ENCODE assay signal across 8 cellular contexts in the genomic region with DNA sequence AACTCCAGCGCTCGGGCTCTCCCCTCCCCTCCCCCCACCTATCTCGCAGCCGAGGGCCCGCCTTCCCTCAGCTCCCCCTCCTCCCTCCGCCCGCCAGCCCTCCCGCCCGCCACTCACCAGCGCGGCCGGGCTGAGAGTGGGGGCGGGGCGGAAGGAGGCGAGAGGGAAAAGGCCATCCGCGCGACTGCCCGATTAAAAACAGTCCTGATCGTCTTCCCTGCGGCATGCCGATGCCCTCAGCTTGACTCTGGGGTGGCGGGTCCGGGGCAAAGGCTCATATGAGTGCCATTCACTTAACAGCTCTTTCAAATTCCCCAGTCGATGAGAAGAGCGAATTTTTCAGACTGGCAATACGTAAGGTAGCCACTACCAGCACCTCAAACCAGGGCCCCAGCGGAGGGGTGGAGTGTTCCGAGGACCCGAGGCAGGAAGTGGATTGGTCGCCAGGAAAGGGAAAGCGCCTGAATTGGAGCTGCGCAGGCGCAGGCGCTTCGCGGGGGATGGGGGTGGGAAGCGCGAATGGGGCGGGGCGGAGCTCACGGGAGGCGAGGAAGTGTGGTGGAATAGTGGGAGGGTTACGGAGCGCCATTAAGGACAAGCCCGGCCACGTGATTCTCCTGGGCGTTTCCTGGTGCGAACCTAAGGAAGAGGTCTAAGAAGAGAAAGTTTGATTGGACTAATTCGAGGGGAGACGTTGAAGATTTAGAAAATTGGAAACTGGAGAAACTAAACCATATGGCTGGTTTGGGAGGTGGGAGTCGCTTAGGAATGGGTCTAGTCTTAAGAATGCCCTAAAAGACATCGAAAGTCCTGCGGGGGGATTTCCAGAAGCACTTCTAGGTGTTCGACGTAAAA. TPM values are rescaled to one million over a fixed set of nuclear protein-coding genes. Genes with fewer than 3 reads are reported as not detected.
DNase-seq lines count a peak whose midpoint lies in the region; ATAC-seq and TF ChIP-seq lines count a peak whose summit lies in the region.

A gene with protein sequence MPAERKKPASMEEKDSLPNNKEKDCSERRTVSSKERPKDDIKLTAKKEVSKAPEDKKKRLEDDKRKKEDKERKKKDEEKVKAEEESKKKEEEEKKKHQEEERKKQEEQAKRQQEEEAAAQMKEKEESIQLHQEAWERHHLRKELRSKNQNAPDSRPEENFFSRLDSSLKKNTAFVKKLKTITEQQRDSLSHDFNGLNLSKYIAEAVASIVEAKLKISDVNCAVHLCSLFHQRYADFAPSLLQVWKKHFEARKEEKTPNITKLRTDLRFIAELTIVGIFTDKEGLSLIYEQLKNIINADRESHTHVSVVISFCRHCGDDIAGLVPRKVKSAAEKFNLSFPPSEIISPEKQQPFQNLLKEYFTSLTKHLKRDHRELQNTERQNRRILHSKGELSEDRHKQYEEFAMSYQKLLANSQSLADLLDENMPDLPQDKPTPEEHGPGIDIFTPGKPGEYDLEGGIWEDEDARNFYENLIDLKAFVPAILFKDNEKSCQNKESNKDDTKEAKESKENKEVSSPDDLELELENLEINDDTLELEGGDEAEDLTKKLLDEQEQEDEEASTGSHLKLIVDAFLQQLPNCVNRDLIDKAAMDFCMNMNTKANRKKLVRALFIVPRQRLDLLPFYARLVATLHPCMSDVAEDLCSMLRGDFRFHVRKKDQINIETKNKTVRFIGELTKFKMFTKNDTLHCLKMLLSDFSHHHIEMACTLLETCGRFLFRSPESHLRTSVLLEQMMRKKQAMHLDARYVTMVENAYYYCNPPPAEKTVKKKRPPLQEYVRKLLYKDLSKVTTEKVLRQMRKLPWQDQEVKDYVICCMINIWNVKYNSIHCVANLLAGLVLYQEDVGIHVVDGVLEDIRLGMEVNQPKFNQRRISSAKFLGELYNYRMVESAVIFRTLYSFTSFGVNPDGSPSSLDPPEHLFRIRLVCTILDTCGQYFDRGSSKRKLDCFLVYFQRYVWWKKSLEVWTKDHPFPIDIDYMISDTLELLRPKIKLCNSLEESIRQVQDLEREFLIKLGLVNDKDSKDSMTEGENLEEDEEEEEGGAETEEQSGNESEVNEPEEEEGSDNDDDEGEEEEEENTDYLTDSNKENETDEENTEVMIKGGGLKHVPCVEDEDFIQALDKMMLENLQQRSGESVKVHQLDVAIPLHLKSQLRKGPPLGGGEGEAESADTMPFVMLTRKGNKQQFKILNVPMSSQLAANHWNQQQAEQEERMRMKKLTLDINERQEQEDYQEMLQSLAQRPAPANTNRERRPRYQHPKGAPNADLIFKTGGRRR (minus strand): TSS at position 13 of the 855 bp plus-strand sequence. CDS start 7,386 bp downstream, outside the sequence.

- no peaks in the 10 kb centered on the region for H3K9me3 ChIP-seq in uterus

- TF ChIP-seq CTCF in astrocyte of the cerebellum (IDR thresholded peaks at IDR 0.05; ENCODE audit: low read depth, low read length, missing control alignments) = no peak
- peak in 1 of 4 experiments; percentile 23 for TF ChIP-seq CTCF in uterus (IDR thresholded peaks at IDR 0.05)

- no peaks in the 10 kb centered on the region for H3K36me3 ChIP-seq in uterus

- no peaks in the 10 kb centered on the region for H3K27me3 ChIP-seq in uterus

- peaks cover 0 to 6% of the 10 kb centered on the region in 2 donors for H3K4me1 ChIP-seq in uterus

- H3K27ac ChIP-seq in uterus = peak within 1 kb of the TSS; percentile 95 to 98

- intact Hi-C loops in uterus (cut with DNase I; ENCODE audit: low total_unique reads) = no loop called here

- ATAC-seq in GM18511 (IDR thresholded peaks at IDR 0.05; ENCODE audit: unreplicated experiment) (peak; percentile 66), HG03039 (IDR thresholded peaks at IDR 0.05; ENCODE audit: unreplicated experiment) (peak; percentile 48)

- TF ChIP-seq POLR2A in uterus (IDR thresholded peaks at IDR 0.05) = no peak

- in situ Hi-C loops in astrocyte of the cerebellum (cut with HindIII; ENCODE audit: low sequenced_read_pairs) = no loop called here

- peak; percentile 82 for DNase-seq in NCI-H2081 treated with DMSO at 0.1 percent for 48 hours (lab: John Stamatoyannopoulos, UW)
- DNase-seq in T1000 (lab: John Stamatoyannopoulos, UW) = peak; percentile 96
- DNase-seq in astrocyte of the cerebellum (ENCODE audit: low read depth) = peak; percentile 97
- peak; percentile 100 for DNase-seq in hepatic stellate cell (ENCODE audit: low spot score)
- peak; percentile 99 for DNase-seq in putamen (ENCODE audit: low spot score)
- peak; percentile 98 to 99 for DNase-seq in uterus

- peak within 1 kb of the TSS; percentile 99 for H3K4me3 ChIP-seq in astrocyte of the cerebellum (ENCODE audit: low read depth, low read length)
- H3K4me3 ChIP-seq in uterus = peak within 1 kb of the TSS; percentile 84 to 100

RNA-seq across cellular contexts. Expression of the gene that starts here (rescaled TPM):
- total RNA-seq in uterus = 10 to 100 TPM; 17.4 to 35.7 (median 28.0) TPM

Comparison
In these comparisons a context has a peak if more than half of its experiments do, and no peak if none do; other contexts are left out.
1. Peak in every context shown above with its lines: DNase-seq, ATAC-seq, H3K4me3 ChIP-seq and H3K27ac ChIP-seq.